Comparison of ENCODE assay signal across 8 cellular contexts in the genomic region with DNA sequence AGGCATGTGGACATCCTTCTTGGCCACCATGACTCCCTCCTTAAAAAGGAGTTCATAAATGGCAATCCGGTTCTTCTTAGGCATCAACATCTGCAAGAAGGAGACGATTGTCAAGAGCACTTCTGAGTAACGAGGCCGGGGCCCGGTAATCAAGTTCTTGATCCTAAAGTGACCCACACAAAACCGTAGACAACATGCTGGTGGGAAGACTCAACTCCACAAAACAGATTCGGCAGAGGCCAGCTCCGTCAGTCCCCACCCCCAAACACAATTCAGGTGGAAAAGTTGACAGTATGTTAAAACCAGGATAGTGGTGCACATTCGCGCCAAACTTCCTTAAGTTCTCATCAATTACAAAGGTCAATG. TPM values are rescaled to one million over a fixed set of nuclear protein-coding genes. Genes with fewer than 3 reads are reported as not detected.
DNase-seq lines count a peak whose midpoint lies in the region; ATAC-seq and TF ChIP-seq lines count a peak whose summit lies in the region.

No MANE protein-coding gene starts in this region.

- H3K27me3 Mint-ChIP-seq in CD8-positive, alpha-beta T cell (ENCODE audit: low read depth): no peaks in the 10 kb centered on the region
- H3K27me3 Mint-ChIP-seq in nephron progenitor cell (ENCODE audit: low read depth, poor library complexity): peaks cover 3% of the 10 kb centered on the region

- H3K9me2 ChIP-seq in OCI-LY7 (ENCODE audit: insufficient read depth, low read length): no peaks in the 10 kb centered on the region

- peak overlapping the region; percentile 95 for H3K27ac ChIP-seq in CD8-positive, alpha-beta T cell (ENCODE audit: low read depth, low read length)
- H3K27ac ChIP-seq in OCI-LY7 (ENCODE audit: low read depth, low read length, poor library complexity, severe bottlenecking) (peak overlapping the region; percentile 70), coronary artery (peak overlapping the region; percentile 81 to 89)

- H3K9me3 ChIP-seq in CD8-positive, alpha-beta T cell (ENCODE audit: low read length): no peaks in the 10 kb centered on the region
- peaks cover 3% of the 10 kb centered on the region; the same call in 1 of the 2 replicates for H3K9me3 ChIP-seq in OCI-LY7 (ENCODE audit: low read length)

- DNase-seq in CD8-positive, alpha-beta T cell: no peak
- peak; percentile 23 for DNase-seq in OCI-LY7 (ENCODE audit: low spot score)
- DNase-seq in coronary artery (ENCODE audit: low spot score): no peak
- peak; percentile 7 for DNase-seq in nephron progenitor cell
- DNase-seq in germinal center (ENCODE audit: low spot score): no peak
- DNase-seq in NK-92 treated with Interleukin-12 subunit alpha and Interleukin-12 subunit beta, amount 100 ng/mL, for 24 hours (lab: John Stamatoyannopoulos, UW): no peak
- DNase-seq in SHP77 treated with DMSO at 0.1 percent for 48 hours (lab: John Stamatoyannopoulos, UW): no peak

- peak overlapping the region; percentile 96 for H3K4me3 Mint-ChIP-seq in CD8-positive, alpha-beta T cell
- peak overlapping the region; percentile 100 for H3K4me3 Mint-ChIP-seq in nephron progenitor cell

- CTCF ChIA-PET in CD8-positive, alpha-beta T cell (lab: Charles Lee): interaction anchor here (0.9 to 1.9 kb wide), 2 partner anchors 10 to 32 kb away, joined by 4 to 7 read pairs; no protein-coding TSS in a partner anchor
- CTCF ChIA-PET in OCI-LY7 (lab: Charles Lee; ENCODE audit: unreplicated experiment): interaction anchor here (0.6 kb wide), 1 partner anchor 178 kb away, joined by 4 read pairs; no protein-coding TSS in a partner anchor

- POLR2A ChIA-PET in CD8-positive, alpha-beta T cell (lab: Charles Lee): interaction anchor here (1.5 to 3.7 kb wide), 3 partner anchors 10 to 176 kb away, joined by 6 to 22 read pairs (median 9); a partner anchor contains a TSS
- POLR2A ChIA-PET in OCI-LY7 (lab: Charles Lee): interaction anchor here (1.9 to 2.1 kb wide), 2 partner anchors 10 to 188 kb away, joined by 6 to 14 read pairs; a partner anchor contains a TSS

- H3K27me3 ChIP-seq in CD8-positive, alpha-beta T cell (ENCODE audit: insufficient read depth, low read length): no peaks in the 10 kb centered on the region

- peaks cover 51% of the 10 kb centered on the region for H3K36me3 Mint-ChIP-seq in CD8-positive, alpha-beta T cell
- H3K36me3 Mint-ChIP-seq in nephron progenitor cell (ENCODE audit: low read depth): peaks cover 43% of the 10 kb centered on the region

- no peak for ATAC-seq in CD8-positive, alpha-beta T cell
- no peak for ATAC-seq in HG02981 (IDR thresholded peaks at IDR 0.05; ENCODE audit: unreplicated experiment)

- H3K4me3 ChIP-seq in CD8-positive, alpha-beta T cell (ENCODE audit: low read depth, low read length): peak overlapping the region; percentile 78
- H3K4me3 ChIP-seq in OCI-LY7 (ENCODE audit: low read depth, low read length, poor library complexity, severe bottlenecking): peak overlapping the region; percentile 97
- peak overlapping the region; percentile 91 for H3K4me3 ChIP-seq in coronary artery

- TF ChIP-seq CTCF in CD8-positive, alpha-beta T cell (IDR thresholded peaks at IDR 0.05): no peak
- TF ChIP-seq CTCF in OCI-LY7 (conservative IDR thresholded peaks at IDR 0.05; ENCODE audit: low read length) (no peak), coronary artery (IDR thresholded peaks at IDR 0.05) (no peak), nephron progenitor cell (IDR thresholded peaks at IDR 0.05) (no peak)

- H4K20me1 ChIP-seq in OCI-LY7 (ENCODE audit: insufficient read depth, low read length): peaks cover 13% of the 10 kb centered on the region; the same call in 1 of the 2 replicates

- peaks cover 40% of the 10 kb centered on the region for H3K36me3 ChIP-seq in CD8-positive, alpha-beta T cell (ENCODE audit: insufficient read depth, low read length)
- peaks cover 55% of the 10 kb centered on the region for H3K36me3 ChIP-seq in OCI-LY7 (ENCODE audit: insufficient read depth, low read length)

- peak overlapping the region; percentile 65 for H3K4me2 ChIP-seq in OCI-LY7 (ENCODE audit: low read length)

- intact Hi-C loops in CD8-positive, alpha-beta T cell (cut with DNase I, micrococcal nuclease): loop anchor here in 1 of 2 experiments (10.0 kb wide), 1 partner anchor 1600 kb away; a partner anchor contains a TSS
- intact Hi-C loops in OCI-LY7 (cut with micrococcal nuclease; ENCODE audit: unreplicated experiment): no loop called here

- no peak overlapping the region for H2AFZ ChIP-seq in OCI-LY7 (ENCODE audit: low read length)

- H3K4me1 Mint-ChIP-seq in CD8-positive, alpha-beta T cell (ENCODE audit: low read depth): peaks cover 36% of the 10 kb centered on the region
- peaks cover 33% of the 10 kb centered on the region for H3K4me1 Mint-ChIP-seq in nephron progenitor cell

- BruUV-seq in OCI-LY7 (replicated peaks; lab: Mats Ljungman, UMichigan): TSS peak; percentile 74

- H3K9me3 Mint-ChIP-seq in CD8-positive, alpha-beta T cell: no peaks in the 10 kb centered on the region
- H3K9me3 Mint-ChIP-seq in nephron progenitor cell: peaks cover 7% of the 10 kb centered on the region

- H3K4me1 ChIP-seq in CD8-positive, alpha-beta T cell (ENCODE audit: insufficient read depth, low read length): peaks cover 23% of the 10 kb centered on the region
- H3K4me1 ChIP-seq in OCI-LY7 (ENCODE audit: insufficient read depth, low read length, poor library complexity, severe bottlenecking): peaks cover 21% of the 10 kb centered on the region

- H3K79me2 ChIP-seq in OCI-LY7 (ENCODE audit: insufficient read depth, low read depth, low read length): peaks cover 52% of the 10 kb centered on the region

- peak overlapping the region; percentile 97 for H3K27ac Mint-ChIP-seq in CD8-positive, alpha-beta T cell
- peak overlapping the region; percentile 100 for H3K27ac Mint-ChIP-seq in nephron progenitor cell

RNA-seq across cellular contexts. Expression of a gene that starts 0.8 kb away (rescaled TPM):
- total RNA-seq in CD8-positive, alpha-beta T cell: 1,000 to 10,000 TPM; 2,721 to 2,770 TPM
- 2,738 and 2,938 TPM in 2 replicates for total RNA-seq in OCI-LY7 (2014; rRNA removed; shearing (Covaris generic))
- 1,615 and 1,714 TPM in 2 replicates for total RNA-seq in OCI-LY7 (2022)

RNA-seq across cellular contexts. Expression of a gene that starts 32.6 kb away (rescaled TPM):
- 10 to 100 TPM; 12.5 to 12.9 TPM for total RNA-seq in CD8-positive, alpha-beta T cell
- total RNA-seq in OCI-LY7 (2014; rRNA removed; shearing (Covaris generic)): 26.8 and 30.7 TPM in 2 replicates
- 43.0 and 49.4 TPM in 2 replicates for total RNA-seq in OCI-LY7 (2022)

RNA-seq across cellular contexts. Expression of a gene that starts 40.8 kb away (rescaled TPM):
- total RNA-seq in CD8-positive, alpha-beta T cell: 1 to 10 TPM; 1.7 to 2.4 TPM
- total RNA-seq in OCI-LY7 (2014; rRNA removed; shearing (Covaris generic)): 14.9 and 19.3 TPM in 2 replicates
- total RNA-seq in OCI-LY7 (2022): 70.8 and 88.4 TPM in 2 replicates

Comparison
In these comparisons a context has a peak if more than half of its experiments do, and no peak if none do; other contexts are left out.
1. DNase-seq: peak in OCI-LY7 (single experiment) and nephron progenitor cell (single experiment); none in CD8-positive, alpha-beta T cell (0 of 7), coronary artery (single experiment), germinal center (single experiment), NK-92 treated with Interleukin-12 subunit alpha and Interleukin-12 subunit beta, amount 100 ng/mL, for 24 hours (single experiment) and SHP77 treated with DMSO at 0.1 percent for 48 hours (single experiment).
2. RNA of a gene that starts 40.8 kb away (total RNA-seq): 14.9 to 88.4 TPM in OCI-LY7; 1.7 to 2.4 TPM in CD8-positive, alpha-beta T cell; every median in the first group is over 4 times any median in the second.
3. Peak in every context shown above with its lines, with median percentiles within 50 percentile points of each other: H3K27ac ChIP-seq and H3K4me3 ChIP-seq.